In genomic region chr21:38805282-38806152, GRCh38 we compare ENCODE assay signal across 8 cellular contexts. TPM values are rescaled to one million over a fixed set of nuclear protein-coding genes. Genes with fewer than 3 reads are reported as not detected.
DNase-seq lines count a peak whose midpoint lies in the region; ATAC-seq and TF ChIP-seq lines count a peak whose summit lies in the region.

Gene ETS2, plus strand, starts transcription at chr21:38805929. Its CDS starts 4,106 bp downstream, at chr21:38810035.

- H3K27ac ChIP-seq in ovary = peak within 1 kb of the TSS; percentile 93 to 96
- H3K27ac ChIP-seq in thymus (ENCODE audit: low read depth) = peak within 1 kb of the TSS; percentile 86

- H3K27me3 ChIP-seq in ovary (no peaks in the 10 kb centered on the region), thymus (ENCODE audit: control insufficient read depth, insufficient read depth) (no peaks in the 10 kb centered on the region)

- H3K4me3 ChIP-seq in ovary = peak within 1 kb of the TSS; percentile 97
- peak within 1 kb of the TSS; percentile 88 for H3K4me3 ChIP-seq in thymus (ENCODE audit: low read length)

- H3K4me1 ChIP-seq in ovary (ENCODE audit: insufficient read depth) (peaks cover 4% of the 10 kb centered on the region), thymus (ENCODE audit: control insufficient read depth, insufficient read depth, low read length) (peaks cover 11% of the 10 kb centered on the region)

- no peaks in the 10 kb centered on the region for H3K27me3 Mint-ChIP-seq in activated naive CD8-positive, alpha-beta T cell treated with anti-CD3 and anti-CD28 coated beads, Interleukin-2, amount 50 U/mL, for 24 hours

- H3K9me3 ChIP-seq in ovary (no peaks in the 10 kb centered on the region), thymus (ENCODE audit: control insufficient read depth) (no peaks in the 10 kb centered on the region)

- TF ChIP-seq POLR2A in ovary (IDR thresholded peaks at IDR 0.05) = peak; percentile 89

- no peaks in the 10 kb centered on the region for H3K36me3 ChIP-seq in ovary
- peaks cover 4% of the 10 kb centered on the region for H3K36me3 ChIP-seq in thymus (ENCODE audit: control insufficient read depth, insufficient read depth)

- 0 to 1% (median 1%) methylated on average over 56 to 76 of the region's 76 CpGs for WGBS in ovary, 3 donors
- under 1% methylated on average over 76 of the region's 76 CpGs for WGBS in thymus

- peak within 1 kb of the TSS; percentile 85 for H3K4me3 Mint-ChIP-seq in activated naive CD8-positive, alpha-beta T cell treated with anti-CD3 and anti-CD28 coated beads, Interleukin-2, amount 50 U/mL, for 24 hours

- peak within 1 kb of the TSS; percentile 81 for H3K27ac Mint-ChIP-seq in activated naive CD8-positive, alpha-beta T cell treated with anti-CD3 and anti-CD28 coated beads, Interleukin-2, amount 50 U/mL, for 24 hours

- H3K4me1 Mint-ChIP-seq in activated naive CD8-positive, alpha-beta T cell treated with anti-CD3 and anti-CD28 coated beads, Interleukin-2, amount 50 U/mL, for 24 hours = peaks cover 41% of the 10 kb centered on the region

- no peaks in the 10 kb centered on the region for H3K9me3 Mint-ChIP-seq in activated naive CD8-positive, alpha-beta T cell treated with anti-CD3 and anti-CD28 coated beads, Interleukin-2, amount 50 U/mL, for 24 hours

- peak; percentile 85 for DNase-seq in GF-D8 (lab: John Stamatoyannopoulos, UW)
- DNase-seq in NCI-H1417 treated with DMSO at 0.1 percent for 48 hours (lab: John Stamatoyannopoulos, UW) = peak; percentile 46
- peak; percentile 89 for DNase-seq in SW480 (ENCODE audit: low spot score)
- peak; percentile 77 for DNase-seq in activated naive CD8-positive, alpha-beta T cell treated with anti-CD3 and anti-CD28 coated beads, Interleukin-2, amount 50 U/mL, for 24 hours
- DNase-seq in Right ventricle myocardium inferior (ENCODE audit: missing footprints) = peak; percentile 96
- DNase-seq in ovary = peak; percentile 89 to 93 (median 92)

- ATAC-seq in HG02610 (IDR thresholded peaks at IDR 0.05; ENCODE audit: unreplicated experiment) (peak; percentile 52), Right ventricle myocardium inferior (peak; percentile 93)
- ATAC-seq in activated naive CD8-positive, alpha-beta T cell treated with anti-CD3 and anti-CD28 coated beads, Interleukin-2, amount 50 U/mL, for 24 hours = peak; percentile 73

- no peak for TF ChIP-seq CTCF in ovary (IDR thresholded peaks at IDR 0.05)

- intact Hi-C loops in Right ventricle myocardium inferior (cut with DNase I) = loop anchor here (1.0 to 5.0 kb wide), 8 partner anchors 71 to 321 kb away; no protein-coding TSS in a partner anchor
- intact Hi-C loops in ovary (cut with DNase I) = loop anchor here (5.0 to 10.0 kb wide), 12 partner anchors 51 to 332 kb away; no protein-coding TSS in a partner anchor

- H3K36me3 Mint-ChIP-seq in activated naive CD8-positive, alpha-beta T cell treated with anti-CD3 and anti-CD28 coated beads, Interleukin-2, amount 50 U/mL, for 24 hours (ENCODE audit: low read depth) = peaks cover 25% of the 10 kb centered on the region

- no peak for TF ChIP-seq EP300 in ovary (IDR thresholded peaks at IDR 0.05)

RNA-seq across cellular contexts. Expression of gene ETS2, which starts in this region (rescaled TPM):
- total RNA-seq in Right ventricle myocardium inferior (51.5 TPM), ovary (100 to 1,000 TPM in 2 of 7 donors, 10 to 100 TPM in 5; 57.5 to 152 (median 79.6) TPM)
- polyA plus RNA-seq in ovary (10 to 100 TPM; 35.8 to 81.1 TPM), thymus (80.0 TPM)

Comparison
In these comparisons a context has a peak if more than half of its experiments do, and no peak if none do; other contexts are left out.
1. Peak in every context shown above with its lines: DNase-seq, ATAC-seq, H3K4me3 ChIP-seq and H3K27ac ChIP-seq.
2. DNase-seq: peak in every context shown above with its lines; median percentile 96 in Right ventricle myocardium inferior; 92 in ovary; 89 in SW480; 85 in GF-D8; 77 in activated naive CD8-positive, alpha-beta T cell treated with anti-CD3 and anti-CD28 coated beads, Interleukin-2, amount 50 U/mL, for 24 hours; 46 in NCI-H1417 treated with DMSO at 0.1 percent for 48 hours.